ENCODE assay signal across 15 cellular contexts in the genomic region with DNA sequence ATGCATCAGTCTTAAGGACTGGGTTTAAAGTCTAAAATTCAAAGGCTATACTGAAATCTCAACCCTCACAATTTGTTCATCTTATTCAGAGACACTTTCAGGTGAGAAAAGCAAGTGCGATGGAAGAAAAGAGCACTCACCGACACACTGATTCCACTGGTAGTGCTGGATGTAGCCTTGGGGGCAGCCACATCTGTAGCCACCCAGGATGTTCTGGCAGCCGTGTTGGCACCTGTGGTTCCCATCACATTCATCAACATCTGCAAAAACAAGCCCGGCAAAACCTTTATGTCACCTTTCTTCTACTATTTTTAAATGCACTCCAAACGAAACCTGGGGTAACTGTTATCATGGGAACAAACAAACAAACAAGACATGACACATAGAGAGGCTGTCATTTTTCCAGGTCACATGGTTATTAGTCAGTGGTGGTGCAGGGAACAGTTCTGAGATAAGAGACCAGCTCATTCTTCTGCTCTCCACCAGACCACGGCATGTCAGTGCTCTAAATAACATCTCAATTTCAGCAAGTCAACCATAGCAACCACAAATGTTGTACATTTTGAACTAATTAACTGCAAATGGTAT.
DNase-seq lines count a peak whose midpoint lies in the region; ATAC-seq, FAIRE-seq and TF ChIP-seq lines count a peak whose summit lies in the region.
"Had no signal": no experiment of that assay in that cellular context is flagged by ENCODE, and none has a peak within 500 bp of the region (broad histone marks: within the 10 kb centered on the region; RNA-seq: fewer than 3 reads in every experiment).

No MANE protein-coding gene starts in this region.

- H4K20me1 ChIP-seq in hepatocyte (ENCODE audit: insufficient read depth, poor library complexity, severe bottlenecking): no peaks in the 10 kb centered on the region

- peaks cover 5% of the 10 kb centered on the region for H3K4me1 ChIP-seq in hepatocyte (ENCODE audit: insufficient read depth)
- H3K4me1 ChIP-seq in vagina: no peaks in the 10 kb centered on the region
- H3K4me1 ChIP-seq: tibial artery had no signal

- no peak for TF ChIP-seq POLR2A in vagina (IDR thresholded peaks at IDR 0.05)

- H3K27me3 ChIP-seq in bronchial epithelial cell (ENCODE audit: control insufficient read depth, insufficient read depth, low read length) (no peaks in the 10 kb centered on the region), hepatocyte (no peaks in the 10 kb centered on the region), vagina (no peaks in the 10 kb centered on the region)
- H3K27me3 ChIP-seq: tibial artery had no signal

- H3K36me3 ChIP-seq in bronchial epithelial cell (ENCODE audit: control insufficient read depth, insufficient read depth, low read length) (no peaks in the 10 kb centered on the region), hepatocyte (replicated peaks; ENCODE audit: insufficient read depth, low read depth) (peaks cover 2% of the 10 kb centered on the region), vagina (no peaks in the 10 kb centered on the region)
- H3K36me3 ChIP-seq: tibial artery had no signal

- no peak for TF ChIP-seq CTCF in bronchial epithelial cell (IDR thresholded peaks at IDR 0.05; ENCODE audit: insufficient read depth, low read length, severe bottlenecking)
- TF ChIP-seq CTCF in hepatocyte (IDR thresholded peaks at IDR 0.05; ENCODE audit: poor library complexity): no peak
- no peak for TF ChIP-seq CTCF in vagina (IDR thresholded peaks at IDR 0.05)

- H3K9me2 ChIP-seq in hepatocyte (replicated peaks; ENCODE audit: insufficient read depth): no peaks in the 10 kb centered on the region

- WGBS in hepatocyte (ENCODE audit: low lambda C conversion rate, missing lambda C conversion rate): 83% methylated on average over 6 of the region's 6 CpGs

- no peak overlapping the region for H3K4me2 ChIP-seq in hepatocyte

- H3K9me3 ChIP-seq in hepatocyte (ENCODE audit: low read depth): no peaks in the 10 kb centered on the region
- H3K9me3 ChIP-seq in vagina: no peaks in the 10 kb centered on the region
- H3K9me3 ChIP-seq: tibial artery had no signal

- FAIRE-seq in bronchial epithelial cell (lab: Jason Lieb, UNC): peak; percentile 47
- FAIRE-seq: GM18507 had no signal

- peak; percentile 32 for DNase-seq in COLO829 (ENCODE audit: low spot score)
- DNase-seq in Jurkat, Clone E6-1 (ENCODE audit: low read depth, low spot score): peak; percentile 4
- peak; percentile 89 for DNase-seq in bronchial epithelial cell (ENCODE audit: low read depth)
- peak; percentile 46 for DNase-seq in hepatocyte (ENCODE audit: low spot score)
- DNase-seq in activated T-cell treated with anti-CD3 and anti-CD28 coated beads for 4 hours: no peak
- DNase-seq in cerebellar nuclear complex (lab: John Stamatoyannopoulos, UW): no peak
- no peak for DNase-seq in vagina (ENCODE audit: extremely low spot score in 2 of 2)
- DNase-seq: activated CD4-positive, alpha-beta memory T cell treated with anti-CD3 and anti-CD28 coated beads, Interleukin-2, amount 10 ng/mL, durations not matched to agents 7 days and 5 days; anterior cingulate cortex; CD8-positive, alpha-beta T cell; naive thymus-derived CD8-positive, alpha-beta T cell; NCI-H1694; tibial artery had no signal

- no peaks in the 10 kb centered on the region for H3K79me2 ChIP-seq in hepatocyte

- H2AFZ ChIP-seq in hepatocyte: no peak overlapping the region

- H3K27ac ChIP-seq in hepatocyte: no peak overlapping the region
- H3K27ac ChIP-seq in vagina: no peak overlapping the region
- H3K27ac ChIP-seq: tibial artery had no signal

- ATAC-seq in HG03457 (IDR thresholded peaks at IDR 0.05; ENCODE audit: unreplicated experiment): no peak
- ATAC-seq: CD8-positive, alpha-beta T cell; naive thymus-derived CD8-positive, alpha-beta T cell had no signal

- intact Hi-C loops in vagina (cut with DNase I): no loop called here

- no peak overlapping the region for H3K4me3 ChIP-seq in Jurkat, Clone E6-1 (ENCODE audit: low read length)
- H3K4me3 ChIP-seq in bronchial epithelial cell (ENCODE audit: low read depth, low read length) (no peak overlapping the region), hepatocyte (no peak overlapping the region), vagina (no peak overlapping the region)
- H3K4me3 ChIP-seq: tibial artery had no signal

Comparison
In these comparisons a context has a peak if more than half of its experiments do, and no peak if none do; other contexts are left out.
1. DNase-seq: peak in COLO829 (single experiment), Jurkat, Clone E6-1 (single experiment), bronchial epithelial cell (single experiment) and hepatocyte (single experiment); none in activated T-cell treated with anti-CD3 and anti-CD28 coated beads for 4 hours (single experiment), cerebellar nuclear complex (0 of 2) and vagina (0 of 2).